ENCODE assay signal across 8 cellular contexts in genomic region chr16:4801962-4802658, GRCh38. TPM values are rescaled to one million over a fixed set of nuclear protein-coding genes. Genes with fewer than 3 reads are reported as not detected.
DNase-seq lines count a peak whose midpoint lies in the region; ATAC-seq and FAIRE-seq lines count a peak whose summit lies in the region.

TSS of gene ROGDI (minus strand) at chr16:4802633. CDS start at chr16:4802571, 62 bp downstream.

- H3K9ac ChIP-seq in NT2/D1 (ENCODE audit: insufficient read length, low read depth) = peak within 1 kb of the TSS; percentile 92

- H3K36me3 ChIP-seq in NT2/D1 (ENCODE audit: insufficient read depth, insufficient read length, low read length) (peaks cover 62% of the 10 kb centered on the region), esophagus (ENCODE audit: control insufficient read depth in 2 of 2, insufficient read depth in 2 of 2, low read length in 1 of 2) (peaks cover 14 to 33% of the 10 kb centered on the region in 2 donors), muscle layer of duodenum (ENCODE audit: control insufficient read depth in 1 of 2, insufficient read depth in 2 of 2, low read length in 2 of 2) (peaks cover 7 to 51% of the 10 kb centered on the region in 2 donors)

- no peak for FAIRE-seq in HTR-8/SVneo (lab: Jason Lieb, UNC)

- DNase-seq in Caki2 (ENCODE audit: low read depth) (peak; percentile 98), HTR-8/SVneo (ENCODE audit: insufficient read length, low spot score) (peak; percentile 65), NT2/D1 (ENCODE audit: low read depth, low spot score) (peak; percentile 71)
- peak; percentile 82 for DNase-seq in activated T-cell treated with anti-CD3 and anti-CD28 coated beads, Interleukin-2, amount 50 U/mL, for 1 hour
- peak; percentile 27 for DNase-seq in stimulated activated CD8-positive, alpha-beta memory T cell treated with anti-CD3 and anti-CD28 coated beads, Interleukin-7, amount 100 ng/mL, for 24 hours (ENCODE audit: low read depth)

- H3K4me3 ChIP-seq in NT2/D1 (ENCODE audit: insufficient read length, low read depth) (peak within 1 kb of the TSS; percentile 74), esophagus (ENCODE audit: low read depth in 1 of 2, low read length in 2 of 2) (peak within 1 kb of the TSS; percentile 66 to 75), muscle layer of duodenum (ENCODE audit: low read depth in 1 of 2, low read length in 2 of 2) (peak within 1 kb of the TSS; percentile 68 to 95)

- H3K27ac ChIP-seq in esophagus (ENCODE audit: low read depth in 2 of 2, low read length in 1 of 2) (peak within 1 kb of the TSS; percentile 92 to 96), muscle layer of duodenum (ENCODE audit: low read length) (peak within 1 kb of the TSS; percentile 72)

- ATAC-seq in GM21381 (IDR thresholded peaks at IDR 0.05; ENCODE audit: unreplicated experiment) = peak; percentile 45

- in situ Hi-C loops in Caki2 (cut with HindIII; ENCODE audit: low pct_unique_long_range_greater_than_20kb, low sequenced_read_pairs) = no loop called here

- 1% methylated on average over 64 to 70 of the region's 70 CpGs for WGBS in esophagus, 2 donors

- H3K4me1 ChIP-seq in NT2/D1 (ENCODE audit: insufficient read depth, insufficient read length) (peaks cover 40% of the 10 kb centered on the region), esophagus (ENCODE audit: control insufficient read depth in 2 of 2, insufficient read depth in 2 of 2, low read length in 1 of 2) (peaks cover 0 to 16% of the 10 kb centered on the region in 2 donors), muscle layer of duodenum (ENCODE audit: control insufficient read depth in 1 of 2, insufficient read depth in 2 of 2, low read length in 2 of 2) (peaks cover 0 to 40% of the 10 kb centered on the region in 2 donors)

- peaks cover 3% of the 10 kb centered on the region for H3K27me3 ChIP-seq in NT2/D1 (ENCODE audit: insufficient read depth, insufficient read length)
- no peaks in the 10 kb centered on the region for H3K27me3 ChIP-seq in esophagus (ENCODE audit: control insufficient read depth in 1 of 2, insufficient read depth in 2 of 2, low read length in 2 of 2)
- no peaks in the 10 kb centered on the region for H3K27me3 ChIP-seq in muscle layer of duodenum (ENCODE audit: low read depth, low read length)

- H3K9me3 ChIP-seq in NT2/D1 (ENCODE audit: insufficient read depth, low read length) (no peaks in the 10 kb centered on the region), esophagus (ENCODE audit: control insufficient read depth in 2 of 2, insufficient read depth in 1 of 2, low read depth in 1 of 2, low read length in 1 of 2) (no peaks in the 10 kb centered on the region), muscle layer of duodenum (ENCODE audit: control insufficient read depth in 1 of 2, low read length in 2 of 2) (no peaks in the 10 kb centered on the region)

RNA-seq across cellular contexts. Expression of gene ROGDI, which starts in this region (rescaled TPM):
- total RNA-seq in Caki2 (2014; rRNA removed; shearing (Covaris generic); ENCODE audit: low replicate concordance) = 20.4 and 24.8 TPM in 2 replicates
- polyA plus RNA-seq in esophagus = 10 to 100 TPM; 28.7 to 49.5 TPM

Comparison
In these comparisons a context has a peak if more than half of its experiments do, and no peak if none do; other contexts are left out.
1. Peak in every context shown above with its lines: DNase-seq, ATAC-seq, H3K4me3 ChIP-seq and H3K27ac ChIP-seq.
2. DNase-seq: peak in every context shown above with its lines; median percentile 98 in Caki2; 82 in activated T-cell treated with anti-CD3 and anti-CD28 coated beads, Interleukin-2, amount 50 U/mL, for 1 hour; 71 in NT2/D1; 65 in HTR-8/SVneo; 27 in stimulated activated CD8-positive, alpha-beta memory T cell treated with anti-CD3 and anti-CD28 coated beads, Interleukin-7, amount 100 ng/mL, for 24 hours.